21 cellular contexts compared by ENCODE assay signal in the genomic region with DNA sequence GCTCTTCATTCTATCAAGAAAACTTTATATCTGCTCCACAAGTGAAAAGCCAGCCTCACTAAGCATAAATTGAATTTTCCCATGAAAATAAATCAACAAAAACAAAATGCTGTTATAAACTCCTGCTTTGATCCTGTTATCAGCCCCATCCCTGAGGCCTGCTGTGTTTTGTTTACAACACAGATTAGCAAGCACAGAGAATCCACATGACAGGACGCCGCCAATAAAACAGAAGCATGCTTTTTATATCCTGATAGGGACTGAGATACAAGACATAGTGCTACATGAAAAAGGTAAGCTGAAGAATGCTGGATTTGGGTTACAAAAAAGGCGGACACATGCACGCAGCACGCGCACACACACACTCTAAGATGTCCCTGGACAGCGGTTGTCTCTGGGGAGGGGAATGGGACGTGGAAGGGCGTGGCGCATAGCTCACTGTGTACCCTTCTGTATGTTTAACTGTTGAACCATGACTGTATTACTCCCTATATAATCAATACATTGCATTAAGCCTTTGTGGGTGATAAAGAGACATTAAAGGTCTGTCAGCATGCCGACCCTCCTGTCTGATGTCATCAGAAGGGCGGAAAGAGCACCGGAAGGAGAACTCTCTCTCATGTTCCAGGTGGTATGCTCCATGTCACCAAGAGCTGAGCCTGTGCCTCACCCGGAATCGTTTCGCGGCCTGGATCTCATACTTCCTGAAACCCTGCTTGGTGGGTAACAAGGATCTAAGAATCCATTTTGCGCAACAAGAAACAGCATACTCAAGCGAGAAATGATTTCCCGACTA.
DNase-seq lines count a peak whose midpoint lies in the region; ATAC-seq and TF ChIP-seq lines count a peak whose summit lies in the region.
"Had no signal": no experiment of that assay in that cellular context is flagged by ENCODE, and none has a peak within 500 bp of the region (broad histone marks: within the 10 kb centered on the region; RNA-seq: fewer than 3 reads in every experiment).

No MANE protein-coding gene starts in this region.

- H3K27ac Mint-ChIP-seq in endodermal cell = no peak overlapping the region
- H3K27ac Mint-ChIP-seq in naive thymus-derived CD4-positive, alpha-beta T cell = peak overlapping the region in 1 of 9 donors; percentile 37

- POLR2A ChIA-PET in IMR-90 (lab: Charles Lee; ENCODE audit: unreplicated experiment) = no interaction called here
- POLR2A ChIA-PET in naive thymus-derived CD4-positive, alpha-beta T cell (lab: Charles Lee) = no interaction called here

- H3K4me1 ChIP-seq in right cardiac atrium (ENCODE audit: control insufficient read depth, insufficient read depth, low read length) = peaks cover 6% of the 10 kb centered on the region
- no peaks in the 10 kb centered on the region for H3K4me1 ChIP-seq in IMR-90 (ENCODE audit: control insufficient read depth, insufficient read depth, low read length)
- peaks cover 22% of the 10 kb centered on the region for H3K4me1 ChIP-seq in endodermal cell (ENCODE audit: control insufficient read depth, insufficient read depth, low read length)
- H3K4me1 ChIP-seq in naive thymus-derived CD4-positive, alpha-beta T cell (ENCODE audit: control insufficient read depth in 2 of 2, insufficient read depth in 2 of 2, low read length in 2 of 2) = peaks cover 24 to 37% of the 10 kb centered on the region in 2 donors
- H3K4me1 ChIP-seq: A549 had no signal

- H3K9me1 ChIP-seq in IMR-90 (ENCODE audit: insufficient read depth, low read length) = no peaks in the 10 kb centered on the region; the same call in 1 of the 2 replicates

- H3K4ac ChIP-seq in IMR-90 (ENCODE audit: low read depth, low read length) = no peak overlapping the region

- intact Hi-C loops in Right ventricle myocardium inferior (cut with DNase I) = no loop called here
- intact Hi-C loops in right cardiac atrium (cut with DNase I) = no loop called here
- intact Hi-C loops in IMR-90 (cut with micrococcal nuclease) = no loop called here
- intact Hi-C loops in posterior vena cava (cut with DNase I) = loop anchor here in 1 of 2 donors (10.0 kb wide), 1 partner anchor 75 kb away; no protein-coding TSS in a partner anchor
- intact Hi-C loops in naive thymus-derived CD4-positive, alpha-beta T cell (cut with micrococcal nuclease) = no loop called here

- dilution Hi-C loops in IMR-90 (cut with HindIII; ENCODE audit: low sequenced_read_pairs, unreplicated experiment) = no loop called here

- TF ChIP-seq POLR2A in IMR-90 (IDR thresholded peaks at IDR 0.05; ENCODE audit: low read depth, low read length) = no peak

- peak overlapping the region; percentile 46 for H2AK9ac ChIP-seq in IMR-90 (replicated peaks; ENCODE audit: low read depth, low read length, poor library complexity)

- no peak for TF ChIP-seq CTCF in IMR-90 (conservative IDR thresholded peaks at IDR 0.05; ENCODE audit: low read depth, low read length)
- TF ChIP-seq CTCF in endodermal cell (conservative IDR thresholded peaks at IDR 0.05) = no peak

- H2BK15ac ChIP-seq in IMR-90 (ENCODE audit: low read depth, low read length) = no peak overlapping the region

- H4K20me1 ChIP-seq in IMR-90 (ENCODE audit: insufficient read depth, low read length) = peaks cover 5% of the 10 kb centered on the region

- CTCF ChIA-PET in IMR-90 (lab: Yijun Ruan, JAX) = no interaction called here
- CTCF ChIA-PET in naive thymus-derived CD4-positive, alpha-beta T cell (lab: Charles Lee) = interaction anchor here (1.0 kb wide), 1 partner anchor 16 kb away, joined by 4 read pairs; no protein-coding TSS in a partner anchor

- H3K9me3 ChIP-seq in right cardiac atrium (ENCODE audit: control insufficient read depth, low read length) (no peaks in the 10 kb centered on the region), IMR-90 (ENCODE audit: control insufficient read depth, insufficient read depth, low read length) (no peaks in the 10 kb centered on the region), endodermal cell (ENCODE audit: control insufficient read depth, low read length) (no peaks in the 10 kb centered on the region)
- H3K9me3 ChIP-seq in naive thymus-derived CD4-positive, alpha-beta T cell (ENCODE audit: control insufficient read depth in 2 of 3, low read length in 3 of 3) = no peaks in the 10 kb centered on the region
- H3K9me3 ChIP-seq: A549, MG63 had no signal

- peaks cover 26% of the 10 kb centered on the region for H3K27me3 Mint-ChIP-seq in endodermal cell (ENCODE audit: insufficient read depth)
- H3K27me3 Mint-ChIP-seq in naive thymus-derived CD4-positive, alpha-beta T cell = no peaks in the 10 kb centered on the region

- in situ Hi-C loops in IMR-90 (cut with MboI; ENCODE audit: low sequenced_read_pairs) = no loop called here

- H4K8ac ChIP-seq in IMR-90 (ENCODE audit: low read depth in 2 of 2, low read length in 2 of 2) = no peak overlapping the region

- no TSS peak for BruUV-seq in IMR-90 (replicated peaks; lab: Mats Ljungman, UMichigan)

- no peaks in the 10 kb centered on the region; a peak in 2 of 4 replicates for H3K79me1 ChIP-seq in IMR-90 (ENCODE audit: low read depth in 1 of 2, low read length in 2 of 2)

- 88% methylated on average over 20 of the region's 20 CpGs for WGBS in right cardiac atrium
- WGBS in IMR-90 (ENCODE audit: extremely low coverage in 2 of 2, insufficient read length in 1 of 2), 2 experiments = 90% methylated on average over 2 of the region's 20 CpGs; no CpG with 5 or more reads in 1 of the 2 experiments
- WGBS in endodermal cell (ENCODE audit: insufficient coverage in 1 of 2, insufficient read length in 1 of 2), 2 experiments = 86 to 92% methylated on average over 20 of the region's 20 CpGs

- DNase-seq in Right ventricle myocardium inferior (ENCODE audit: missing footprints) (peak; percentile 21), right cardiac atrium (no peak), IMR-90 (no peak), endodermal cell (peak; percentile 71), posterior vena cava (ENCODE audit: low spot score) (peak; percentile 56), NCI-H345 treated with DMSO at 0.1 percent for 48 hours (lab: John Stamatoyannopoulos, UW; ENCODE audit: unreplicated experiment) (no peak), NOMO-1 (lab: John Stamatoyannopoulos, UW; ENCODE audit: unreplicated experiment in 2 of 2) (no peak)
- DNase-seq in naive thymus-derived CD4-positive, alpha-beta T cell = no peak
- DNase-seq: DMS79 treated with DMSO at 0.1 percent for 48 hours; GOT3; MG63; NCI-H1048; NCI-H1436; NCI-H1930; NCI-H345; NCI-H69; NK-92 treated with Interleukin-12 subunit alpha and Interleukin-12 subunit beta, amount 100 ng/mL, for 24 hours; SHP77 had no signal

- no peaks in the 10 kb centered on the region for H3K36me3 Mint-ChIP-seq in endodermal cell (ENCODE audit: low read depth)
- H3K36me3 Mint-ChIP-seq in naive thymus-derived CD4-positive, alpha-beta T cell = peaks cover 0 to 4% (median 3%) of the 10 kb centered on the region in 5 donors

- no peak for TF ChIP-seq RAD21 in IMR-90 (IDR thresholded peaks at IDR 0.05; ENCODE audit: low read length)

- H3K27me3 ChIP-seq in right cardiac atrium (ENCODE audit: control insufficient read depth, insufficient read depth) = no peaks in the 10 kb centered on the region
- no peaks in the 10 kb centered on the region; the same call in 1 of the 2 replicates for H3K27me3 ChIP-seq in IMR-90 (ENCODE audit: control insufficient read depth, insufficient read depth, low read length)
- no peaks in the 10 kb centered on the region for H3K27me3 ChIP-seq in endodermal cell (ENCODE audit: control insufficient read depth, insufficient read depth, low read length, poor library complexity, severe bottlenecking)
- no peaks in the 10 kb centered on the region for H3K27me3 ChIP-seq in naive thymus-derived CD4-positive, alpha-beta T cell (ENCODE audit: control insufficient read depth in 2 of 2, insufficient read depth in 2 of 2, low read length in 2 of 2)
- H3K27me3 ChIP-seq: MG63 had no signal

- H3K36me3 ChIP-seq in IMR-90 (ENCODE audit: control insufficient read depth, insufficient read depth, low read length) = no peaks in the 10 kb centered on the region
- H3K36me3 ChIP-seq in endodermal cell (ENCODE audit: control insufficient read depth, insufficient read depth, low read length) = no peaks in the 10 kb centered on the region
- H3K36me3 ChIP-seq in naive thymus-derived CD4-positive, alpha-beta T cell (ENCODE audit: control insufficient read depth in 2 of 3, insufficient read depth in 3 of 3, low read length in 3 of 3) = peaks cover 0 to 37% (median 0%) of the 10 kb centered on the region in 3 experiments
- H3K36me3 ChIP-seq: MG63 had no signal

- H3K4me1 Mint-ChIP-seq in endodermal cell = peaks cover 37% of the 10 kb centered on the region
- peaks cover 22 to 74% (median 68%) of the 10 kb centered on the region in 7 donors for H3K4me1 Mint-ChIP-seq in naive thymus-derived CD4-positive, alpha-beta T cell

- H3K27ac ChIP-seq in right cardiac atrium (ENCODE audit: low read length) = no peak overlapping the region
- no peak overlapping the region for H3K27ac ChIP-seq in IMR-90 (ENCODE audit: insufficient read depth, low read length)
- H3K27ac ChIP-seq in endodermal cell (ENCODE audit: low read depth, low read length) = no peak overlapping the region
- no peak overlapping the region for H3K27ac ChIP-seq in naive thymus-derived CD4-positive, alpha-beta T cell (ENCODE audit: low read depth, low read length)
- H3K27ac ChIP-seq: A549, SK-N-MC had no signal

- no peak overlapping the region for H3K18ac ChIP-seq in IMR-90 (ENCODE audit: low read depth, low read length)

- no peak overlapping the region for H2AK5ac ChIP-seq in IMR-90 (ENCODE audit: low read depth, low read length)

- H3K23ac ChIP-seq in IMR-90 (ENCODE audit: low read depth, low read length) = no peak overlapping the region

- no peak overlapping the region for H4K91ac ChIP-seq in IMR-90 (ENCODE audit: insufficient read depth, low read depth, low read length)

- no peak overlapping the region for H3K4me2 ChIP-seq in IMR-90 (ENCODE audit: low read depth, low read length)
- H3K4me2 ChIP-seq: A549 had no signal

- H3K56ac ChIP-seq in IMR-90 (ENCODE audit: extremely low read depth, insufficient read depth, low read length) = no peak overlapping the region

- H3K9ac ChIP-seq in IMR-90 (ENCODE audit: low read depth, low read length) = no peak overlapping the region
- H3K9ac ChIP-seq in endodermal cell (ENCODE audit: extremely low read depth, low read length, poor library complexity, severe bottlenecking) = no peak overlapping the region

- H3K4me3 Mint-ChIP-seq in endodermal cell = no peak overlapping the region
- no peak overlapping the region for H3K4me3 Mint-ChIP-seq in naive thymus-derived CD4-positive, alpha-beta T cell

- ATAC-seq in Right ventricle myocardium inferior (no peak), right cardiac atrium (no peak), IMR-90 (ENCODE audit: low read depth) (no peak)
- ATAC-seq in naive thymus-derived CD4-positive, alpha-beta T cell = no peak
- ATAC-seq: A549, HCT116 had no signal

- H4K5ac ChIP-seq in IMR-90 (ENCODE audit: low read depth, low read length) = no peak overlapping the region

- H2AFZ ChIP-seq in IMR-90 (replicated peaks; ENCODE audit: low read length, poor library complexity) = no peak overlapping the region

- H3K4me3 ChIP-seq in right cardiac atrium (ENCODE audit: low read length) (no peak overlapping the region), IMR-90 (ENCODE audit: insufficient read depth, low read depth, low read length) (no peak overlapping the region), endodermal cell (ENCODE audit: low read length) (no peak overlapping the region)
- no peak overlapping the region for H3K4me3 ChIP-seq in naive thymus-derived CD4-positive, alpha-beta T cell (ENCODE audit: low read length)
- H3K4me3 ChIP-seq: A549, MG63, SK-N-MC had no signal

- H2BK5ac ChIP-seq in IMR-90 (ENCODE audit: low read depth, low read length, poor library complexity, severe bottlenecking) = no peak overlapping the region

- no peak overlapping the region for H3K14ac ChIP-seq in IMR-90 (replicated peaks; ENCODE audit: low read depth, low read length)

- no peak overlapping the region for H2BK20ac ChIP-seq in IMR-90 (ENCODE audit: low read depth, low read length)

- no peak overlapping the region for H2BK120ac ChIP-seq in IMR-90 (ENCODE audit: low read depth, low read length)

- H3K9me3 Mint-ChIP-seq in endodermal cell = no peaks in the 10 kb centered on the region
- peaks cover 0 to 2% (median 0%) of the 10 kb centered on the region in 11 donors for H3K9me3 Mint-ChIP-seq in naive thymus-derived CD4-positive, alpha-beta T cell

Comparison
In these comparisons a context has a peak if more than half of its experiments do, and no peak if none do; other contexts are left out.
1. DNase-seq: peak in Right ventricle myocardium inferior (single experiment), endodermal cell (single experiment) and posterior vena cava (single experiment); none in right cardiac atrium (0 of 3), IMR-90 (single experiment), NCI-H345 treated with DMSO at 0.1 percent for 48 hours (single experiment), naive thymus-derived CD4-positive, alpha-beta T cell (0 of 9) and NOMO-1 (0 of 2).